ENCODE assay signal across 22 cellular contexts in genomic region chr7:83475403-83475802, GRCh38.
DNase-seq lines count a peak whose midpoint lies in the region; ATAC-seq, FAIRE-seq and TF ChIP-seq lines count a peak whose summit lies in the region.
"Had no signal": no experiment of that assay in that cellular context is flagged by ENCODE, and none has a peak within 500 bp of the region (broad histone marks: within the 10 kb centered on the region; RNA-seq: fewer than 3 reads in every experiment).

No MANE protein-coding gene starts in this region.

- POLR2A ChIA-PET in BJ (lab: Charles Lee) (no interaction called here), SK-N-SH (lab: Yijun Ruan, JAX) (no interaction called here)

- DNase-seq in BJ (ENCODE audit: low read depth) = no peak
- no peak for DNase-seq in H54 (ENCODE audit: insufficient read length, low spot score)
- DNase-seq in SK-N-SH = no peak
- peak; percentile 28 for DNase-seq in iPS-NIHi11 (ENCODE audit: low spot score)
- DNase-seq: activated B cell treated with CpG ODN at 0.5 μM for 24 hours; central memory CD4-positive, alpha-beta T cell; GDM1; GOT3; left ventricle myocardium superior; MG63; naive thymus-derived CD4-positive, alpha-beta T cell; NCI-H2171; stimulated activated CD4-positive, alpha-beta T cell treated with anti-CD3 and anti-CD28 coated beads, Interleukin-2, amount 100 ng/mL, for 48 hours; upper lobe of left lung had no signal

- CTCF ChIA-PET in BJ (lab: Yijun Ruan, JAX) = no interaction called here
- CTCF ChIA-PET in SK-N-SH (lab: Yijun Ruan, JAX) = interaction anchor here (0.6 to 1.4 kb wide), 6 partner anchors 9 to 118 kb away, joined by 3 to 5 read pairs (median 3); no protein-coding TSS in a partner anchor

- peak; percentile 78 for FAIRE-seq in H54 (lab: Jason Lieb, UNC)
- FAIRE-seq: endometrium had no signal

- H4K20me1 ChIP-seq in SK-N-SH (ENCODE audit: insufficient read depth) = no peaks in the 10 kb centered on the region
- H4K20me1 ChIP-seq: BLaER1 treated with 17β-estradiol and CSF1 and Interleukin-3, amounts not matched to agents 10 nM and 100 nM had no signal

- H3K4me1 ChIP-seq in SK-N-SH (ENCODE audit: control insufficient read depth in 1 of 2, insufficient read depth in 2 of 2, low read depth in 1 of 2, low read length in 1 of 2) = peaks cover 0 to 2% of the 10 kb centered on the region in 2 experiments; a peak in 2 of 4 replicates
- H3K4me1 ChIP-seq: BLaER1 treated with 17β-estradiol and CSF1 and Interleukin-3, amounts not matched to agents 10 nM and 100 nM; right atrium auricular region; upper lobe of left lung had no signal

- no peaks in the 10 kb centered on the region for H3K79me2 ChIP-seq in SK-N-SH (ENCODE audit: insufficient read depth)

- no peak overlapping the region for H3K4me2 ChIP-seq in SK-N-SH
- H3K4me2 ChIP-seq: BLaER1 treated with 17β-estradiol and CSF1 and Interleukin-3, amounts not matched to agents 10 nM and 100 nM had no signal

- H3K9me2 ChIP-seq in SK-N-SH = no peaks in the 10 kb centered on the region; the same call in 1 of the 2 replicates

- H3K4me3 ChIP-seq in BJ (ENCODE audit: low read depth, low read length) (no peak overlapping the region), SK-N-SH (ENCODE audit: low read depth in 2 of 2, low read length in 1 of 2) (no peak overlapping the region)
- H3K4me3 ChIP-seq: BLaER1 treated with 17β-estradiol and CSF1 and Interleukin-3, amounts not matched to agents 10 nM and 100 nM; MG63; right atrium auricular region; upper lobe of left lung had no signal

- H3K9me3 ChIP-seq in SK-N-SH = no peaks in the 10 kb centered on the region
- H3K9me3 ChIP-seq: BLaER1 treated with 17β-estradiol and CSF1 and Interleukin-3, amounts not matched to agents 10 nM and 100 nM; MG63; right atrium auricular region; upper lobe of left lung had no signal

- no peak for TF ChIP-seq EP300 in SK-N-SH (IDR thresholded peaks at IDR 0.05; ENCODE audit: borderline replicate concordance in 1 of 2, low read depth in 1 of 2, low read length in 1 of 2)

- peaks cover 4% of the 10 kb centered on the region for H3K27me3 ChIP-seq in BJ (ENCODE audit: control insufficient read depth, insufficient read depth, low read length)
- H3K27me3 ChIP-seq in SK-N-SH (ENCODE audit: insufficient read depth) = no peaks in the 10 kb centered on the region
- H3K27me3 ChIP-seq: BLaER1 treated with 17β-estradiol and CSF1 and Interleukin-3, amounts not matched to agents 10 nM and 100 nM; MG63; right atrium auricular region; upper lobe of left lung had no signal

- H3K9ac ChIP-seq in SK-N-SH = no peak overlapping the region
- H3K9ac ChIP-seq: BLaER1 treated with 17β-estradiol and CSF1 and Interleukin-3, amounts not matched to agents 10 nM and 100 nM had no signal

- no peak overlapping the region for H2AFZ ChIP-seq in SK-N-SH (ENCODE audit: low read depth)

- H3K36me3 ChIP-seq in BJ (ENCODE audit: control insufficient read depth, insufficient read depth, low read length) (no peaks in the 10 kb centered on the region), SK-N-SH (replicated peaks in 1 of 2; ENCODE audit: control insufficient read depth in 1 of 2, insufficient read depth in 2 of 2, low read length in 1 of 2) (no peaks in the 10 kb centered on the region)
- H3K36me3 ChIP-seq: BLaER1 treated with 17β-estradiol and CSF1 and Interleukin-3, amounts not matched to agents 10 nM and 100 nM; MG63; right atrium auricular region; upper lobe of left lung had no signal

- WGBS in SK-N-SH (ENCODE audit: low lambda C conversion rate) = 74% methylated on average over 6 of the region's 6 CpGs

- no peak for TF ChIP-seq RAD21 in SK-N-SH (IDR thresholded peaks at IDR 0.05; ENCODE audit: low read length)

- no peak for ATAC-seq in HG02973 (IDR thresholded peaks at IDR 0.05; ENCODE audit: unreplicated experiment)
- ATAC-seq in GM19397 (IDR thresholded peaks at IDR 0.05; ENCODE audit: unreplicated experiment) = no peak
- no peak for ATAC-seq in GM19395 (IDR thresholded peaks at IDR 0.05; ENCODE audit: unreplicated experiment)
- no peak for ATAC-seq in HG02870 (IDR thresholded peaks at IDR 0.05; ENCODE audit: unreplicated experiment)
- ATAC-seq: left ventricle myocardium superior; naive thymus-derived CD4-positive, alpha-beta T cell had no signal

- TF ChIP-seq CTCF in BJ (IDR thresholded peaks at IDR 0.05; ENCODE audit: insufficient read depth, low read depth, low read length) (0 out of 2 replicates have a peak, but pooled peaks have one; percentile 5), SK-N-SH (IDR thresholded peaks at IDR 0.05) (peak; percentile 33; the same call in 1 of the 2 replicates)

- H3F3A ChIP-seq in SK-N-SH (replicated peaks; ENCODE audit: insufficient read depth) = peaks cover under 1% of the 10 kb centered on the region

- no peak overlapping the region for H3K27ac ChIP-seq in SK-N-SH (ENCODE audit: low read depth in 2 of 2, low read length in 1 of 2)
- H3K27ac ChIP-seq: BLaER1 treated with 17β-estradiol and CSF1 and Interleukin-3, amounts not matched to agents 10 nM and 100 nM; HL-60; right atrium auricular region; upper lobe of left lung had no signal

- TF ChIP-seq POLR2A in H54 (IDR thresholded peaks at IDR 0.05; ENCODE audit: low read depth, low read length) = no peak

TF ChIP-seq in SK-N-SH, 30 proteins besides CTCF, POLR2A, EP300 and RAD21:
- 0 out of 2 replicates have a peak, but pooled peaks have one; percentile 28 for TF ChIP-seq PBX3 (IDR thresholded peaks at IDR 0.05)
- TF ChIP-seq REST (IDR thresholded peaks at IDR 0.05; ENCODE audit: low read depth, low read length) = no peak
